In genomic region chr14:60204104-60204842, GRCh38 we compare ENCODE assay signal across 1 cellular context.
TF ChIP-seq lines count a peak whose summit lies in the region.

No MANE protein-coding gene starts in this region.

TF ChIP-seq in GM23338, 12 proteins besides CTCF, POLR2A, EP300 and RAD21 (continued from another document):
- TF ChIP-seq ZNF462 (CRISPR knock-in tag; IDR thresholded peaks at IDR 0.05) (no peak), JUNB (IDR thresholded peaks at IDR 0.05; ENCODE audit: unreplicated experiment) (no peak), EZH2phosphoT487 (IDR thresholded peaks at IDR 0.05; ENCODE audit: unreplicated experiment) (no peak), ETS1 (IDR thresholded peaks at IDR 0.05) (no peak)
